ENCODE assay signal across 2 cellular contexts in genomic region chr14:101131451-101131916, GRCh38.
A peak's percentile ranks its signal among the peaks of the same experiment; 100 is the strongest.
TF ChIP-seq lines count a peak whose summit lies in the region.

No MANE protein-coding gene starts in this region.

TF ChIP-seq in SK-N-SH, 30 proteins besides CTCF, POLR2A, EP300 and RAD21 (continued from another document):
- TF ChIP-seq, protein P1, sequence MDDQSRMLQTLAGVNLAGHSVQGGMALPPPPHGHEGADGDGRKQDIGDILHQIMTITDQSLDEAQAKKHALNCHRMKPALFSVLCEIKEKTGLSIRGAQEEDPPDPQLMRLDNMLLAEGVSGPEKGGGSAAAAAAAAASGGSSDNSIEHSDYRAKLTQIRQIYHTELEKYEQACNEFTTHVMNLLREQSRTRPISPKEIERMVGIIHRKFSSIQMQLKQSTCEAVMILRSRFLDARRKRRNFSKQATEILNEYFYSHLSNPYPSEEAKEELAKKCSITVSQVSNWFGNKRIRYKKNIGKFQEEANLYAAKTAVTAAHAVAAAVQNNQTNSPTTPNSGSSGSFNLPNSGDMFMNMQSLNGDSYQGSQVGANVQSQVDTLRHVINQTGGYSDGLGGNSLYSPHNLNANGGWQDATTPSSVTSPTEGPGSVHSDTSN (IDR thresholded peaks at IDR 0.05): no peak
- TF ChIP-seq FOSL2 (IDR thresholded peaks at IDR 0.05; ENCODE audit: borderline replicate concordance, low read depth): no peak
- no peak for TF ChIP-seq TAF1 (IDR thresholded peaks at IDR 0.05; ENCODE audit: borderline replicate concordance, low read depth, low read length)
- TF ChIP-seq, protein P2, sequence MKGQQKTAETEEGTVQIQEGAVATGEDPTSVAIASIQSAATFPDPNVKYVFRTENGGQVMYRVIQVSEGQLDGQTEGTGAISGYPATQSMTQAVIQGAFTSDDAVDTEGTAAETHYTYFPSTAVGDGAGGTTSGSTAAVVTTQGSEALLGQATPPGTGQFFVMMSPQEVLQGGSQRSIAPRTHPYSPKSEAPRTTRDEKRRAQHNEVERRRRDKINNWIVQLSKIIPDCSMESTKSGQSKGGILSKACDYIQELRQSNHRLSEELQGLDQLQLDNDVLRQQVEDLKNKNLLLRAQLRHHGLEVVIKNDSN (IDR thresholded peaks at IDR 0.05; ENCODE audit: borderline replicate concordance, low read depth): no peak
- TF ChIP-seq RXRA (IDR thresholded peaks at IDR 0.05; ENCODE audit: borderline replicate concordance, low read depth): no peak
- no peak for TF ChIP-seq TEAD4 (IDR thresholded peaks at IDR 0.05; ENCODE audit: borderline replicate concordance, insufficient read depth)
- TF ChIP-seq, protein P3, sequence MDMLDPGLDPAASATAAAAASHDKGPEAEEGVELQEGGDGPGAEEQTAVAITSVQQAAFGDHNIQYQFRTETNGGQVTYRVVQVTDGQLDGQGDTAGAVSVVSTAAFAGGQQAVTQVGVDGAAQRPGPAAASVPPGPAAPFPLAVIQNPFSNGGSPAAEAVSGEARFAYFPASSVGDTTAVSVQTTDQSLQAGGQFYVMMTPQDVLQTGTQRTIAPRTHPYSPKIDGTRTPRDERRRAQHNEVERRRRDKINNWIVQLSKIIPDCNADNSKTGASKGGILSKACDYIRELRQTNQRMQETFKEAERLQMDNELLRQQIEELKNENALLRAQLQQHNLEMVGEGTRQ (IDR thresholded peaks at IDR 0.05; ENCODE audit: borderline replicate concordance, low read depth, low read length): no peak
- TF ChIP-seq FOXJ3 (CRISPR knock-in tag; IDR thresholded peaks at IDR 0.05): peak; percentile 85
- TF ChIP-seq NRF1 (IDR thresholded peaks at IDR 0.05; ENCODE audit: low read depth, low read length): no peak
- no peak for TF ChIP-seq RCOR1 (IDR thresholded peaks at IDR 0.05; ENCODE audit: low read length)
- no peak for TF ChIP-seq ELF1 (IDR thresholded peaks at IDR 0.05)
- TF ChIP-seq MEF2A (IDR thresholded peaks at IDR 0.05; ENCODE audit: borderline replicate concordance, low read depth): no peak
- TF ChIP-seq, protein P4, sequence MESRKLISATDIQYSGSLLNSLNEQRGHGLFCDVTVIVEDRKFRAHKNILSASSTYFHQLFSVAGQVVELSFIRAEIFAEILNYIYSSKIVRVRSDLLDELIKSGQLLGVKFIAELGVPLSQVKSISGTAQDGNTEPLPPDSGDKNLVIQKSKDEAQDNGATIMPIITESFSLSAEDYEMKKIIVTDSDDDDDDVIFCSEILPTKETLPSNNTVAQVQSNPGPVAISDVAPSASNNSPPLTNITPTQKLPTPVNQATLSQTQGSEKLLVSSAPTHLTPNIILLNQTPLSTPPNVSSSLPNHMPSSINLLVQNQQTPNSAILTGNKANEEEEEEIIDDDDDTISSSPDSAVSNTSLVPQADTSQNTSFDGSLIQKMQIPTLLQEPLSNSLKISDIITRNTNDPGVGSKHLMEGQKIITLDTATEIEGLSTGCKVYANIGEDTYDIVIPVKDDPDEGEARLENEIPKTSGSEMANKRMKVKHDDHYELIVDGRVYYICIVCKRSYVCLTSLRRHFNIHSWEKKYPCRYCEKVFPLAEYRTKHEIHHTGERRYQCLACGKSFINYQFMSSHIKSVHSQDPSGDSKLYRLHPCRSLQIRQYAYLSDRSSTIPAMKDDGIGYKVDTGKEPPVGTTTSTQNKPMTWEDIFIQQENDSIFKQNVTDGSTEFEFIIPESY (IDR thresholded peaks at IDR 0.05; ENCODE audit: borderline replicate concordance, low read depth): no peak
- TF ChIP-seq, protein P5, sequence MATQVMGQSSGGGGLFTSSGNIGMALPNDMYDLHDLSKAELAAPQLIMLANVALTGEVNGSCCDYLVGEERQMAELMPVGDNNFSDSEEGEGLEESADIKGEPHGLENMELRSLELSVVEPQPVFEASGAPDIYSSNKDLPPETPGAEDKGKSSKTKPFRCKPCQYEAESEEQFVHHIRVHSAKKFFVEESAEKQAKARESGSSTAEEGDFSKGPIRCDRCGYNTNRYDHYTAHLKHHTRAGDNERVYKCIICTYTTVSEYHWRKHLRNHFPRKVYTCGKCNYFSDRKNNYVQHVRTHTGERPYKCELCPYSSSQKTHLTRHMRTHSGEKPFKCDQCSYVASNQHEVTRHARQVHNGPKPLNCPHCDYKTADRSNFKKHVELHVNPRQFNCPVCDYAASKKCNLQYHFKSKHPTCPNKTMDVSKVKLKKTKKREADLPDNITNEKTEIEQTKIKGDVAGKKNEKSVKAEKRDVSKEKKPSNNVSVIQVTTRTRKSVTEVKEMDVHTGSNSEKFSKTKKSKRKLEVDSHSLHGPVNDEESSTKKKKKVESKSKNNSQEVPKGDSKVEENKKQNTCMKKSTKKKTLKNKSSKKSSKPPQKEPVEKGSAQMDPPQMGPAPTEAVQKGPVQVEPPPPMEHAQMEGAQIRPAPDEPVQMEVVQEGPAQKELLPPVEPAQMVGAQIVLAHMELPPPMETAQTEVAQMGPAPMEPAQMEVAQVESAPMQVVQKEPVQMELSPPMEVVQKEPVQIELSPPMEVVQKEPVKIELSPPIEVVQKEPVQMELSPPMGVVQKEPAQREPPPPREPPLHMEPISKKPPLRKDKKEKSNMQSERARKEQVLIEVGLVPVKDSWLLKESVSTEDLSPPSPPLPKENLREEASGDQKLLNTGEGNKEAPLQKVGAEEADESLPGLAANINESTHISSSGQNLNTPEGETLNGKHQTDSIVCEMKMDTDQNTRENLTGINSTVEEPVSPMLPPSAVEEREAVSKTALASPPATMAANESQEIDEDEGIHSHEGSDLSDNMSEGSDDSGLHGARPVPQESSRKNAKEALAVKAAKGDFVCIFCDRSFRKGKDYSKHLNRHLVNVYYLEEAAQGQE (IDR thresholded peaks at IDR 0.05; ENCODE audit: low read depth, low read length): no peak
- TF ChIP-seq FOXM1 (IDR thresholded peaks at IDR 0.05; ENCODE audit: low read depth): no peak
- TF ChIP-seq YY1 (IDR thresholded peaks at IDR 0.05; ENCODE audit: low read depth): no peak
- peak; percentile 90 for TF ChIP-seq GATA2 (CRISPR knock-in tag; IDR thresholded peaks at IDR 0.05)
- TF ChIP-seq, protein P6, sequence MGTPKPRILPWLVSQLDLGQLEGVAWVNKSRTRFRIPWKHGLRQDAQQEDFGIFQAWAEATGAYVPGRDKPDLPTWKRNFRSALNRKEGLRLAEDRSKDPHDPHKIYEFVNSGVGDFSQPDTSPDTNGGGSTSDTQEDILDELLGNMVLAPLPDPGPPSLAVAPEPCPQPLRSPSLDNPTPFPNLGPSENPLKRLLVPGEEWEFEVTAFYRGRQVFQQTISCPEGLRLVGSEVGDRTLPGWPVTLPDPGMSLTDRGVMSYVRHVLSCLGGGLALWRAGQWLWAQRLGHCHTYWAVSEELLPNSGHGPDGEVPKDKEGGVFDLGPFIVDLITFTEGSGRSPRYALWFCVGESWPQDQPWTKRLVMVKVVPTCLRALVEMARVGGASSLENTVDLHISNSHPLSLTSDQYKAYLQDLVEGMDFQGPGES (IDR thresholded peaks at IDR 0.05; ENCODE audit: low read depth, low read length): no peak
- TF ChIP-seq, protein P7, sequence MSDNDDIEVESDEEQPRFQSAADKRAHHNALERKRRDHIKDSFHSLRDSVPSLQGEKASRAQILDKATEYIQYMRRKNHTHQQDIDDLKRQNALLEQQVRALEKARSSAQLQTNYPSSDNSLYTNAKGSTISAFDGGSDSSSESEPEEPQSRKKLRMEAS (IDR thresholded peaks at IDR 0.05; ENCODE audit: low read depth): no peak

TF ChIP-seq in SK-N-SH treated with all-trans-retinoic acid at 6 μM for 48 hours, 23 proteins besides CTCF, POLR2A, EP300 and RAD21 (continued from another document):
- TF ChIP-seq, protein P8, sequence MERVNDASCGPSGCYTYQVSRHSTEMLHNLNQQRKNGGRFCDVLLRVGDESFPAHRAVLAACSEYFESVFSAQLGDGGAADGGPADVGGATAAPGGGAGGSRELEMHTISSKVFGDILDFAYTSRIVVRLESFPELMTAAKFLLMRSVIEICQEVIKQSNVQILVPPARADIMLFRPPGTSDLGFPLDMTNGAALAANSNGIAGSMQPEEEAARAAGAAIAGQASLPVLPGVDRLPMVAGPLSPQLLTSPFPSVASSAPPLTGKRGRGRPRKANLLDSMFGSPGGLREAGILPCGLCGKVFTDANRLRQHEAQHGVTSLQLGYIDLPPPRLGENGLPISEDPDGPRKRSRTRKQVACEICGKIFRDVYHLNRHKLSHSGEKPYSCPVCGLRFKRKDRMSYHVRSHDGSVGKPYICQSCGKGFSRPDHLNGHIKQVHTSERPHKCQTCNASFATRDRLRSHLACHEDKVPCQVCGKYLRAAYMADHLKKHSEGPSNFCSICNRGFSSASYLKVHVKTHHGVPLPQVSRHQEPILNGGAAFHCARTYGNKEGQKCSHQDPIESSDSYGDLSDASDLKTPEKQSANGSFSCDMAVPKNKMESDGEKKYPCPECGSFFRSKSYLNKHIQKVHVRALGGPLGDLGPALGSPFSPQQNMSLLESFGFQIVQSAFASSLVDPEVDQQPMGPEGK (CRISPR knock-in tag; IDR thresholded peaks at IDR 0.05; ENCODE audit: borderline replicate concordance): no peak
- TF ChIP-seq ZFP30 (CRISPR knock-in tag; IDR thresholded peaks at IDR 0.05) (no peak), POU6F1 (CRISPR knock-in tag; IDR thresholded peaks at IDR 0.05; ENCODE audit: borderline replicate concordance, low read depth) (no peak), ISL1 (CRISPR knock-in tag; IDR thresholded peaks at IDR 0.05) (no peak), ZNF565 (CRISPR knock-in tag; conservative IDR thresholded peaks at IDR 0.05; ENCODE audit: low read depth) (no peak), PPARA (CRISPR knock-in tag; IDR thresholded peaks at IDR 0.05; ENCODE audit: borderline replicate concordance) (no peak), ZNF70 (CRISPR knock-in tag; IDR thresholded peaks at IDR 0.05) (no peak), CSRNP3 (CRISPR knock-in tag; IDR thresholded peaks at IDR 0.05) (no peak), GLIS3 (CRISPR knock-in tag; IDR thresholded peaks at IDR 0.05) (no peak), OSR1 (CRISPR knock-in tag; IDR thresholded peaks at IDR 0.05) (no peak)
TF ChIP-seq in SK-N-SH treated with all-trans-retinoic acid at 6 μM for 48 hours: peak in this region for 0.
